1 cellular context compared by ENCODE assay signal in the genomic region with DNA sequence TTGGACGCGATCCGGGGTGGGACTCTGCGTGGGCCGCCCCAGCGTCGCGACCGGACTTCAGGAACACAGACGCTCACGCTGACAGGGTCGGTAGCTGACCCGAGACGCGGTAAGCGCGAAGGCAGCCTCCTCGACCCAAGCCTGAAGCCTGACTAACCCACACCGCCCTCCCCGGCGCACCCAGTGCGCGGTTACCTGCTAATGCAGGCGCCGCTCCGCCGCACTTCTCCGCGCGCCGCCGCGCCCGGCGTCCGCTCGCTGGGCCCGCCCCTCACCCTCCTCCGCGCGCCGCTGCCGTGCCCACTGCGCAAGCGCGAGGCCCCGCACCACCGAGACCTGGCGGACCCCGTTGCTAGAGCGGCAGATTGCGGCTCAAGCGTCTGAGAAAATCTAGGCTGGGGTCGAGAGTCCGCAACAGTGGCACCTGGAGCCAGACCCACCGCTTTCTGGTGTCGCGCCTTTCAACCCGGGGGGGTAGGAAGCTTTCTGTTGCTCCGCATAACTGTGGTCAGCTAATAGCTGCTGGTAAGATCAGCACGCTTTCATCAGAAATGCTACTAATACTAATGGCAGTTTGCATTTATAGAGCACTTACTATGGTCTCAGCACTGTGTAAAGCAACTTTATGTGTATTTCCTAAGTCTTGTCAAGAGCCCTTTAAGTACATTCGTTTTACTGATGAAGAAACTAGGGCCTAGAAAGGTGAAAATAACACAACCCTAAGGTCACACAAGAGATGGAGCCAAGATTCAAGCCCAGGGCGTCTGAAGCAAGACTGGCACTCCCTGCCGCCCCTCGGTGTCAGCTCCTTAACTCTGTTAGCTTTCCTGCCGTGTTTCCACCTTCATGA.
A peak's percentile ranks its signal among the peaks of the same experiment; 100 is the strongest.
TF ChIP-seq lines count a peak whose summit lies in the region.

A gene with protein sequence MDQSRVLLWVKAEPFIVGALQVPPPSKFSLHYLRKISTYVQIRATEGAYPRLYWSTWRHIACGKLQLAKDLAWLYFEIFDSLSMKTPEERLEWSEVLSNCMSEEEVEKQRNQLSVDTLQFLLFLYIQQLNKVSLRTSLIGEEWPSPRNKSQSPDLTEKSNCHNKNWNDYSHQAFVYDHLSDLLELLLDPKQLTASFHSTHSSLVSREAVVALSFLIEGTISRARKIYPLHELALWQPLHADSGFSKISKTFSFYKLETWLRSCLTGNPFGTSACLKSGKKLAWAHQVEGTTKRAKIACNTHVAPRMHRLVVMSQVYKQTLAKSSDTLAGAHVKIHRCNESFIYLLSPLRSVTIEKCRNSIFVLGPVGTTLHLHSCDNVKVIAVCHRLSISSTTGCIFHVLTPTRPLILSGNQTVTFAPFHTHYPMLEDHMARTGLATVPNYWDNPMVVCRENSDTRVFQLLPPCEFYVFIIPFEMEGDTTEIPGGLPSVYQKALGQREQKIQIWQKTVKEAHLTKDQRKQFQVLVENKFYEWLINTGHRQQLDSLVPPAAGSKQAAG (minus strand): TSS at position 268 of the 850 bp plus-strand sequence. CDS start 3,010 bp downstream, outside the sequence.

TF ChIP-seq in HepG2, 621 proteins besides CTCF, POLR2A, EP300 and RAD21 (continued from another document):
- TF ChIP-seq, protein P1, sequence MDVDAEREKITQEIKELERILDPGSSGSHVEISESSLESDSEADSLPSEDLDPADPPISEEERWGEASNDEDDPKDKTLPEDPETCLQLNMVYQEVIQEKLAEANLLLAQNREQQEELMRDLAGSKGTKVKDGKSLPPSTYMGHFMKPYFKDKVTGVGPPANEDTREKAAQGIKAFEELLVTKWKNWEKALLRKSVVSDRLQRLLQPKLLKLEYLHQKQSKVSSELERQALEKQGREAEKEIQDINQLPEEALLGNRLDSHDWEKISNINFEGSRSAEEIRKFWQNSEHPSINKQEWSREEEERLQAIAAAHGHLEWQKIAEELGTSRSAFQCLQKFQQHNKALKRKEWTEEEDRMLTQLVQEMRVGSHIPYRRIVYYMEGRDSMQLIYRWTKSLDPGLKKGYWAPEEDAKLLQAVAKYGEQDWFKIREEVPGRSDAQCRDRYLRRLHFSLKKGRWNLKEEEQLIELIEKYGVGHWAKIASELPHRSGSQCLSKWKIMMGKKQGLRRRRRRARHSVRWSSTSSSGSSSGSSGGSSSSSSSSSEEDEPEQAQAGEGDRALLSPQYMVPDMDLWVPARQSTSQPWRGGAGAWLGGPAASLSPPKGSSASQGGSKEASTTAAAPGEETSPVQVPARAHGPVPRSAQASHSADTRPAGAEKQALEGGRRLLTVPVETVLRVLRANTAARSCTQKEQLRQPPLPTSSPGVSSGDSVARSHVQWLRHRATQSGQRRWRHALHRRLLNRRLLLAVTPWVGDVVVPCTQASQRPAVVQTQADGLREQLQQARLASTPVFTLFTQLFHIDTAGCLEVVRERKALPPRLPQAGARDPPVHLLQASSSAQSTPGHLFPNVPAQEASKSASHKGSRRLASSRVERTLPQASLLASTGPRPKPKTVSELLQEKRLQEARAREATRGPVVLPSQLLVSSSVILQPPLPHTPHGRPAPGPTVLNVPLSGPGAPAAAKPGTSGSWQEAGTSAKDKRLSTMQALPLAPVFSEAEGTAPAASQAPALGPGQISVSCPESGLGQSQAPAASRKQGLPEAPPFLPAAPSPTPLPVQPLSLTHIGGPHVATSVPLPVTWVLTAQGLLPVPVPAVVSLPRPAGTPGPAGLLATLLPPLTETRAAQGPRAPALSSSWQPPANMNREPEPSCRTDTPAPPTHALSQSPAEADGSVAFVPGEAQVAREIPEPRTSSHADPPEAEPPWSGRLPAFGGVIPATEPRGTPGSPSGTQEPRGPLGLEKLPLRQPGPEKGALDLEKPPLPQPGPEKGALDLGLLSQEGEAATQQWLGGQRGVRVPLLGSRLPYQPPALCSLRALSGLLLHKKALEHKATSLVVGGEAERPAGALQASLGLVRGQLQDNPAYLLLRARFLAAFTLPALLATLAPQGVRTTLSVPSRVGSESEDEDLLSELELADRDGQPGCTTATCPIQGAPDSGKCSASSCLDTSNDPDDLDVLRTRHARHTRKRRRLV (CRISPR knock-in tag; IDR thresholded peaks at IDR 0.05), result no peak
- no peak for TF ChIP-seq HDAC6 (IDR thresholded peaks at IDR 0.05; ENCODE audit: low read depth, low read length)
- no peak for TF ChIP-seq ZNF530 (CRISPR knock-in tag; IDR thresholded peaks at IDR 0.05; ENCODE audit: low read depth)
- TF ChIP-seq, protein P2, sequence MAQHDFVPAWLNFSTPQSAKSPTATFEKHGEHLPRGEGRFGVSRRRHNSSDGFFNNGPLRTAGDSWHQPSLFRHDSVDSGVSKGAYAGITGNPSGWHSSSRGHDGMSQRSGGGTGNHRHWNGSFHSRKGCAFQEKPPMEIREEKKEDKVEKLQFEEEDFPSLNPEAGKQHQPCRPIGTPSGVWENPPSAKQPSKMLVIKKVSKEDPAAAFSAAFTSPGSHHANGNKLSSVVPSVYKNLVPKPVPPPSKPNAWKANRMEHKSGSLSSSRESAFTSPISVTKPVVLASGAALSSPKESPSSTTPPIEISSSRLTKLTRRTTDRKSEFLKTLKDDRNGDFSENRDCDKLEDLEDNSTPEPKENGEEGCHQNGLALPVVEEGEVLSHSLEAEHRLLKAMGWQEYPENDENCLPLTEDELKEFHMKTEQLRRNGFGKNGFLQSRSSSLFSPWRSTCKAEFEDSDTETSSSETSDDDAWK (CRISPR knock-in tag; IDR thresholded peaks at IDR 0.05), result no peak
- 0 out of 2 replicates have a peak, but pooled peaks have one; percentile 51 for TF ChIP-seq GTF3A (CRISPR knock-in tag; conservative IDR thresholded peaks at IDR 0.05)
- TF ChIP-seq, protein P3, sequence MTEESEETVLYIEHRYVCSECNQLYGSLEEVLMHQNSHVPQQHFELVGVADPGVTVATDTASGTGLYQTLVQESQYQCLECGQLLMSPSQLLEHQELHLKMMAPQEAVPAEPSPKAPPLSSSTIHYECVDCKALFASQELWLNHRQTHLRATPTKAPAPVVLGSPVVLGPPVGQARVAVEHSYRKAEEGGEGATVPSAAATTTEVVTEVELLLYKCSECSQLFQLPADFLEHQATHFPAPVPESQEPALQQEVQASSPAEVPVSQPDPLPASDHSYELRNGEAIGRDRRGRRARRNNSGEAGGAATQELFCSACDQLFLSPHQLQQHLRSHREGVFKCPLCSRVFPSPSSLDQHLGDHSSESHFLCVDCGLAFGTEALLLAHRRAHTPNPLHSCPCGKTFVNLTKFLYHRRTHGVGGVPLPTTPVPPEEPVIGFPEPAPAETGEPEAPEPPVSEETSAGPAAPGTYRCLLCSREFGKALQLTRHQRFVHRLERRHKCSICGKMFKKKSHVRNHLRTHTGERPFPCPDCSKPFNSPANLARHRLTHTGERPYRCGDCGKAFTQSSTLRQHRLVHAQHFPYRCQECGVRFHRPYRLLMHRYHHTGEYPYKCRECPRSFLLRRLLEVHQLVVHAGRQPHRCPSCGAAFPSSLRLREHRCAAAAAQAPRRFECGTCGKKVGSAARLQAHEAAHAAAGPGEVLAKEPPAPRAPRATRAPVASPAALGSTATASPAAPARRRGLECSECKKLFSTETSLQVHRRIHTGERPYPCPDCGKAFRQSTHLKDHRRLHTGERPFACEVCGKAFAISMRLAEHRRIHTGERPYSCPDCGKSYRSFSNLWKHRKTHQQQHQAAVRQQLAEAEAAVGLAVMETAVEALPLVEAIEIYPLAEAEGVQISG (CRISPR knock-in tag; IDR thresholded peaks at IDR 0.05), result peak; percentile 100
